In genomic region chr13:48156466-48156865, GRCh38 we compare ENCODE assay signal across 9 cellular contexts.
DNase-seq lines count a peak whose midpoint lies in the region; ATAC-seq and TF ChIP-seq lines count a peak whose summit lies in the region.
"Had no signal": no experiment of that assay in that cellular context is flagged by ENCODE, and none has a peak within 500 bp of the region (broad histone marks: within the 10 kb centered on the region; RNA-seq: fewer than 3 reads in every experiment).

No MANE protein-coding gene starts in this region.

- H3K9ac ChIP-seq in GM23248 (no peak overlapping the region), colonic mucosa (ENCODE audit: low read depth in 2 of 2, low read length in 2 of 2) (no peak overlapping the region)

- H3K27ac ChIP-seq in GM23248 = no peak overlapping the region
- peak overlapping the region; percentile 73; the same call in 1 of the 2 replicates for H3K27ac ChIP-seq in VCaP
- peak overlapping the region; percentile 50 for H3K27ac ChIP-seq in colonic mucosa

- no peak overlapping the region for H3K4me3 ChIP-seq in GM23248
- no peak overlapping the region for H3K4me3 ChIP-seq in colonic mucosa
- H3K4me3 ChIP-seq: gastrocnemius medialis had no signal

- H2AFZ ChIP-seq in GM23248 = peak overlapping the region; percentile 50

- no peaks in the 10 kb centered on the region for H3K79me2 ChIP-seq in GM23248 (ENCODE audit: insufficient read depth)

- no peak for TF ChIP-seq CTCF in VCaP (conservative IDR thresholded peaks at IDR 0.05)
- no peak for TF ChIP-seq CTCF in colonic mucosa (IDR thresholded peaks at IDR 0.05)

- H4K20me1 ChIP-seq in GM23248 (ENCODE audit: insufficient read depth) = no peaks in the 10 kb centered on the region

- H3K9me2 ChIP-seq in GM23248 (ENCODE audit: insufficient read depth) = no peaks in the 10 kb centered on the region

- no peak overlapping the region for H3K4me2 ChIP-seq in GM23248 (ENCODE audit: unreplicated experiment)

- H3K27me3 ChIP-seq in GM23248 (replicated peaks; ENCODE audit: insufficient read depth) (no peaks in the 10 kb centered on the region), colonic mucosa (no peaks in the 10 kb centered on the region)
- H3K27me3 ChIP-seq: gastrocnemius medialis had no signal

- in situ Hi-C loops in GM23248 (cut with MboI) = no loop called here

- H3F3A ChIP-seq in GM23248 (ENCODE audit: insufficient read depth) = peaks cover 19% of the 10 kb centered on the region

- H3K9me3 ChIP-seq in GM23248 (ENCODE audit: low read depth) (no peaks in the 10 kb centered on the region), colonic mucosa (no peaks in the 10 kb centered on the region)
- H3K9me3 ChIP-seq: gastrocnemius medialis had no signal

- intact Hi-C loops in colonic mucosa (cut with DNase I) = no loop called here

- H3K4me1 ChIP-seq in GM23248 (ENCODE audit: insufficient read depth) (peaks cover 37% of the 10 kb centered on the region), colonic mucosa (no peaks in the 10 kb centered on the region)

- 80 to 82% methylated on average over 6 of the region's 6 CpGs for WGBS in GM23248 (ENCODE audit: low coverage in 1 of 2, low lambda C conversion rate in 2 of 2, missing lambda C conversion rate in 2 of 2), 2 experiments

- DNase-seq in GM23248 (no peak), colonic mucosa (peak; percentile 42), HUDEP-2 (lab: John Stamatoyannopoulos, UW; ENCODE audit: unreplicated experiment in 76 of 76) (no peak), NOMO-1 treated with dmso at 0.1 percent for 144 hours (lab: John Stamatoyannopoulos, UW; ENCODE audit: unreplicated experiment) (no peak), GOT3 (lab: John Stamatoyannopoulos, UW) (no peak)
- peak in 3 of 4 experiments; percentile 22 to 54 (median 47) for DNase-seq in stimulated activated CD4-positive, alpha-beta T cell treated with anti-CD3 and anti-CD28 coated beads, Interleukin-1b, Interleukin-23, amount 100 ng/mL, for 24 hours (ENCODE audit: low read depth in 4 of 4, low spot score in 1 of 4)

- no peaks in the 10 kb centered on the region for H3K36me3 ChIP-seq in GM23248 (ENCODE audit: low read depth)
- no peaks in the 10 kb centered on the region for H3K36me3 ChIP-seq in colonic mucosa
- H3K36me3 ChIP-seq: gastrocnemius medialis had no signal

- ATAC-seq in GM19328 (IDR thresholded peaks at IDR 0.05; ENCODE audit: unreplicated experiment) = no peak

Comparison
In these comparisons a context has a peak if more than half of its experiments do, and no peak if none do; other contexts are left out.
1. DNase-seq: peak in colonic mucosa (single experiment) and stimulated activated CD4-positive, alpha-beta T cell treated with anti-CD3 and anti-CD28 coated beads, Interleukin-1b, Interleukin-23, amount 100 ng/mL, for 24 hours (3 of 4); none in GM23248 (single experiment), HUDEP-2 (0 of 76), NOMO-1 treated with dmso at 0.1 percent for 144 hours (single experiment) and GOT3 (single experiment).